ENCODE assay signal across 8 cellular contexts in the genomic region with DNA sequence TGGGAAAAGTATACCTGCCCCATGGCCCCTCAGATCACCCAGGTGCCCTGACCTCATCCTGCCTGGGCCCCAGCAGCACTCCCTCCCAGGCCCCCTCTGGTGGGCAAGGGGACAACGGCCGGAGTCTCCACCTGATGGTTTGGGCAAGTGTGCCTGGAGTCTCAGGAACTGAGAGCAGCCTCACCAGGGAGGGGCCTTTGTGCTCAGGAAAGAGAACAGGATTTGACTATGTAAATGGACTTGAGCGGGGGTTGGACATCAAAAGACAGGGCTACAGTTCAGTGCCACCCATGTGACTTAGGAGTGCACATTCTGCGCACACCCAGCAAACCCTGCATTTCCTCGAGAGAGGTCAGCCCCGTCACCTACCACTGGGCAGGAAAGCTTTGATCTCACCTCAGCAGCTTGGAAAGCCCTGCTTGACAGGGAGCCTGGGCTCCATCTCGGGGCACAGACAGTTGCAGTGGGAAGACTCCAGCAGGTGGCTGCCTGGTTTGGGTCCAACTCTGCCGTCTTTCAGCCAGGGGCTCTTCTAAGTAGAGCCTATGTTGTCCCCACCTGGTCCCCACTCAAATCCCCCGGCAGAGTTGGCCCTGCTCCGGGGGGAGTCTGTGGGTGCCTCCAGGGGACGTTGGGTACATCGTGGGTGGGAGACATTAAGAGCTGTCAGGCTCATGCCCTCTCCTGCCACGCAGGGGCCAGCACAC. TPM values are rescaled to one million over a fixed set of nuclear protein-coding genes. Genes with fewer than 3 reads are reported as not detected.
DNase-seq lines count a peak whose midpoint lies in the region; ATAC-seq and TF ChIP-seq lines count a peak whose summit lies in the region.
"Had no signal": no experiment of that assay in that cellular context is flagged by ENCODE, and none has a peak within 500 bp of the region (broad histone marks: within the 10 kb centered on the region; RNA-seq: fewer than 3 reads in every experiment).

No MANE protein-coding gene starts in this region.

- H3K79me2 ChIP-seq in Karpas-422 (ENCODE audit: low read length): peaks cover 76% of the 10 kb centered on the region

- peak; percentile 37 for ATAC-seq in GM18505 (IDR thresholded peaks at IDR 0.05; ENCODE audit: unreplicated experiment)
- ATAC-seq in GM21515 (IDR thresholded peaks at IDR 0.05; ENCODE audit: unreplicated experiment): peak; percentile 47

- TF ChIP-seq CTCF in fibroblast of villous mesenchyme (IDR thresholded peaks at IDR 0.05; ENCODE audit: insufficient read depth, low read depth, low read length): peak; percentile 9

- H3K9ac ChIP-seq in Karpas-422 (ENCODE audit: low read length): peak overlapping the region; percentile 90

- peak; percentile 97 for TF ChIP-seq POLR2A in GM18505 (IDR thresholded peaks at IDR 0.05; ENCODE audit: borderline replicate concordance, extremely low read depth, insufficient read depth, insufficient read length)

- CTCF ChIA-PET in HEK293T (lab: Yijun Ruan, JAX): interaction anchor here (0.6 kb wide), 1 partner anchor 1094 kb away, joined by 3 read pairs; no protein-coding TSS in a partner anchor

- peaks cover 46% of the 10 kb centered on the region for H4K20me1 ChIP-seq in Karpas-422 (ENCODE audit: insufficient read depth, low read depth, low read length)

- POLR2A ChIA-PET in HEK293T (lab: Yijun Ruan, JAX): no interaction called here

- no peaks in the 10 kb centered on the region for H3K9me3 ChIP-seq in Karpas-422 (ENCODE audit: low read length)
- H3K9me3 ChIP-seq: thoracic aorta had no signal

- H2AFZ ChIP-seq in Karpas-422 (ENCODE audit: low read length): no peak overlapping the region

- peak overlapping the region; percentile 98 for H3K27ac ChIP-seq in Karpas-422 (ENCODE audit: low read length)

- DNase-seq in Karpas-422: peak; percentile 92
- no peak for DNase-seq in fibroblast of villous mesenchyme (ENCODE audit: low read depth)
- no peak for DNase-seq in 8988T
- DNase-seq in NCI-H226: no peak
- no peak for DNase-seq in HEK293T (ENCODE audit: extremely low spot score)

- peak overlapping the region; percentile 100 for H3K4me2 ChIP-seq in Karpas-422 (ENCODE audit: low read depth, low read length, poor library complexity, severe bottlenecking)

- H3K36me3 ChIP-seq in Karpas-422 (ENCODE audit: insufficient read depth, low read length): peaks cover 34% of the 10 kb centered on the region
- H3K36me3 ChIP-seq: thoracic aorta had no signal

- H3K4me3 ChIP-seq in Karpas-422 (ENCODE audit: low read length) (peak overlapping the region; percentile 83), fibroblast of villous mesenchyme (ENCODE audit: low read depth, low read length) (no peak overlapping the region)

- peaks cover 74% of the 10 kb centered on the region for H3K4me1 ChIP-seq in Karpas-422 (ENCODE audit: low read length)

- H3K27me3 ChIP-seq in Karpas-422 (ENCODE audit: low read length): no peaks in the 10 kb centered on the region

- no peaks in the 10 kb centered on the region for H3K9me2 ChIP-seq in Karpas-422 (replicated peaks; ENCODE audit: insufficient read depth, low read length)

TF ChIP-seq in HEK293T, 16 proteins besides CTCF, POLR2A, EP300 and RAD21:
- TF ChIP-seq HDGF (IDR thresholded peaks at IDR 0.05; ENCODE audit: borderline replicate concordance) (no peak), SP1 (IDR thresholded peaks at IDR 0.05) (no peak), FOXM1 (IDR thresholded peaks at IDR 0.05; ENCODE audit: borderline replicate concordance) (no peak), FOXK2 (IDR thresholded peaks at IDR 0.05) (no peak), SUZ12 (IDR thresholded peaks at IDR 0.05) (no peak), ELF4 (IDR thresholded peaks at IDR 0.05) (no peak), ZNF384 (IDR thresholded peaks at IDR 0.05) (no peak), ARNT (IDR thresholded peaks at IDR 0.05) (no peak), NFRKB (IDR thresholded peaks at IDR 0.05) (no peak), FOXA1 (IDR thresholded peaks at IDR 0.05) (no peak), CTBP1 (IDR thresholded peaks at IDR 0.05; ENCODE audit: borderline replicate concordance) (no peak), L3MBTL2 (conservative IDR thresholded peaks at IDR 0.05) (no peak), TARDBP (IDR thresholded peaks at IDR 0.05) (no peak), BHLHE40 (IDR thresholded peaks at IDR 0.05; ENCODE audit: borderline replicate concordance) (no peak)
- TF ChIP-seq, protein P1, sequence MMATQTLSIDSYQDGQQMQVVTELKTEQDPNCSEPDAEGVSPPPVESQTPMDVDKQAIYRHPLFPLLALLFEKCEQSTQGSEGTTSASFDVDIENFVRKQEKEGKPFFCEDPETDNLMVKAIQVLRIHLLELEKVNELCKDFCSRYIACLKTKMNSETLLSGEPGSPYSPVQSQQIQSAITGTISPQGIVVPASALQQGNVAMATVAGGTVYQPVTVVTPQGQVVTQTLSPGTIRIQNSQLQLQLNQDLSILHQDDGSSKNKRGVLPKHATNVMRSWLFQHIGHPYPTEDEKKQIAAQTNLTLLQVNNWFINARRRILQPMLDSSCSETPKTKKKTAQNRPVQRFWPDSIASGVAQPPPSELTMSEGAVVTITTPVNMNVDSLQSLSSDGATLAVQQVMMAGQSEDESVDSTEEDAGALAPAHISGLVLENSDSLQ (IDR thresholded peaks at IDR 0.05): no peak

RNA-seq across cellular contexts. Expression of a gene that starts 3.3 kb away (rescaled TPM):
- 145 and 155 TPM in 2 replicates for total RNA-seq in Karpas-422 (2014; rRNA removed; shearing (Covaris generic); ENCODE audit: low replicate concordance)
- total RNA-seq in fibroblast of villous mesenchyme: under 0.01 and 0.64 TPM in 2 replicates

RNA-seq across cellular contexts. Expression of a gene that starts 30.9 kb away (rescaled TPM):
- not detected in 2 replicates for total RNA-seq in Karpas-422 (2014; rRNA removed; shearing (Covaris generic); ENCODE audit: low replicate concordance)
- total RNA-seq in fibroblast of villous mesenchyme: not detected in 2 replicates
- total RNA-seq: thoracic aorta had no signal

RNA-seq across cellular contexts. Expression of a gene that starts 50.4 kb away (rescaled TPM):
- not detected in 2 replicates for total RNA-seq in Karpas-422 (2014; rRNA removed; shearing (Covaris generic); ENCODE audit: low replicate concordance)
- total RNA-seq in fibroblast of villous mesenchyme: under 0.01 and 0.86 TPM in 2 replicates

Comparison
In these comparisons a context has a peak if more than half of its experiments do, and no peak if none do; other contexts are left out.
1. RNA of a gene that starts 3.3 kb away (total RNA-seq): 145 to 155 TPM in Karpas-422; under 0.01 to 0.64 TPM in fibroblast of villous mesenchyme; every median in the first group is over 10 times any median in the second.